ENCODE assay signal across 9 cellular contexts in the genomic region with DNA sequence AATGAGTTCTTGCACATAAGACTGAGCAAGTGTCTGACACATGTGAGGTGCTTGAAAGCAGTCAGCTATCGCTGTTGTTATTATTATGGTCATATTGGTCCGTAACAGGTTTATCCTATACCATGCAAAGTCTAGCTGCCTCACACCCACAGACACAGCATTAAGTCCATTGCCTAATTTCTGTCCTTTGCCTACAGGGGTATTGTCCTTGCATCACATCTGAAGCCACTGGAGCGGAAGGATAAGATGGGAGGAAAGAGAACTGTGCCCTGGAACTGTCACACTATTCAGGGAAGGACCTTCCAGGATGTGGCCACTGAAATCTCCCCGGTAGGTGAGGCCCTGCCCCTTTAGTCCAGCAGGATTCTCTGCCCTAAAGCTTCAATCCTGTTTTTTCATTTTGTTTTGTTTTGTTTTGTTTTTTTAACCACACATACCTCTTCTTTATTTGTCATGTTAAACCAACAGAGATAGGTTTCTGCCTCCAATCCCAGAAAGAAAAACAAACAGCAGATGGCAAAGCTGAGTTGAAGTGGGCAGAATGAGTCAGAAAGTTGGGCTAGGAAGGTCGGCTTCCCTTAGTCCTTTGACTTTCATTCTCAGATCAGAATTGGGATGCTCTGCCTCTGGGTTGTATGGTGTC. TPM values are rescaled to one million over a fixed set of nuclear protein-coding genes. Genes with fewer than 3 reads are reported as not detected.
DNase-seq lines count a peak whose midpoint lies in the region; ATAC-seq and TF ChIP-seq lines count a peak whose summit lies in the region.
"Had no signal": no experiment of that assay in that cellular context is flagged by ENCODE, and none has a peak within 500 bp of the region (broad histone marks: within the 10 kb centered on the region; RNA-seq: fewer than 3 reads in every experiment).

No MANE protein-coding gene starts in this region.

- no peaks in the 10 kb centered on the region for H3K9me3 ChIP-seq in SK-N-MC (ENCODE audit: low read depth, low read length)

- H3K27ac ChIP-seq in SK-N-MC = peak overlapping the region; percentile 88
- no peak overlapping the region for H3K27ac ChIP-seq in caudate nucleus (ENCODE audit: low read depth, low read length)

- H3K36me3 ChIP-seq in SK-N-MC (ENCODE audit: insufficient read depth, low read length) = no peaks in the 10 kb centered on the region; the same call in 1 of the 2 replicates

- no peak for ATAC-seq in GM21526 (IDR thresholded peaks at IDR 0.05; ENCODE audit: low FRiP score, unreplicated experiment)

- H3K4me3 ChIP-seq in SK-N-MC = peak overlapping the region; percentile 95
- no peak overlapping the region for H3K4me3 ChIP-seq in fibroblast of mammary gland (ENCODE audit: control insufficient read depth, low read depth, low read length)

- TF ChIP-seq CTCF in fibroblast of mammary gland (conservative IDR thresholded peaks at IDR 0.05; ENCODE audit: control insufficient read depth, insufficient read depth, low read depth, low read length) = peak; percentile 25

- peak; percentile 92 for DNase-seq in A172 (ENCODE audit: low spot score)
- DNase-seq in ELR (ENCODE audit: low read depth) = peak; percentile 87
- DNase-seq in SK-N-MC (ENCODE audit: low read depth, low spot score) = no peak
- peak; percentile 80 for DNase-seq in fibroblast of mammary gland (ENCODE audit: low read depth)
- DNase-seq in RPMI8226 = no peak
- no peak for DNase-seq in caudate nucleus (lab: John Stamatoyannopoulos, UW)
- DNase-seq in cerebellar cortex (ENCODE audit: low spot score) = no peak
- DNase-seq: DMS153 had no signal

- H3K9ac ChIP-seq in SK-N-MC (ENCODE audit: insufficient read length) = no peak overlapping the region

RNA-seq across cellular contexts. Expression of gene EFTUD2, which starts 2.2 kb away (rescaled TPM):
- total RNA-seq in A172 (2014; rRNA removed; shearing (Covaris generic)) = 185 and 215 TPM in 2 replicates

RNA-seq across cellular contexts. Expression of gene GFAP, which starts 13.9 kb away (rescaled TPM):
- not detected in 2 replicates for total RNA-seq in A172 (2014; rRNA removed; shearing (Covaris generic))

RNA-seq across cellular contexts. Expression of gene KIF18B, which starts 46.1 kb away (rescaled TPM):
- 9.8 and 16.3 TPM in 2 replicates for total RNA-seq in A172 (2014; rRNA removed; shearing (Covaris generic))

RNA-seq across cellular contexts. Expression of gene HIGD1B, which starts 53.8 kb away (rescaled TPM):
- not detected in 2 replicates for total RNA-seq in A172 (2014; rRNA removed; shearing (Covaris generic))

Comparison
In these comparisons a context has a peak if more than half of its experiments do, and no peak if none do; other contexts are left out.
1. DNase-seq: peak in A172 (single experiment), ELR (single experiment) and fibroblast of mammary gland (single experiment); none in SK-N-MC (single experiment), RPMI8226 (single experiment), caudate nucleus (0 of 61) and cerebellar cortex (single experiment).